In the genomic region with DNA sequence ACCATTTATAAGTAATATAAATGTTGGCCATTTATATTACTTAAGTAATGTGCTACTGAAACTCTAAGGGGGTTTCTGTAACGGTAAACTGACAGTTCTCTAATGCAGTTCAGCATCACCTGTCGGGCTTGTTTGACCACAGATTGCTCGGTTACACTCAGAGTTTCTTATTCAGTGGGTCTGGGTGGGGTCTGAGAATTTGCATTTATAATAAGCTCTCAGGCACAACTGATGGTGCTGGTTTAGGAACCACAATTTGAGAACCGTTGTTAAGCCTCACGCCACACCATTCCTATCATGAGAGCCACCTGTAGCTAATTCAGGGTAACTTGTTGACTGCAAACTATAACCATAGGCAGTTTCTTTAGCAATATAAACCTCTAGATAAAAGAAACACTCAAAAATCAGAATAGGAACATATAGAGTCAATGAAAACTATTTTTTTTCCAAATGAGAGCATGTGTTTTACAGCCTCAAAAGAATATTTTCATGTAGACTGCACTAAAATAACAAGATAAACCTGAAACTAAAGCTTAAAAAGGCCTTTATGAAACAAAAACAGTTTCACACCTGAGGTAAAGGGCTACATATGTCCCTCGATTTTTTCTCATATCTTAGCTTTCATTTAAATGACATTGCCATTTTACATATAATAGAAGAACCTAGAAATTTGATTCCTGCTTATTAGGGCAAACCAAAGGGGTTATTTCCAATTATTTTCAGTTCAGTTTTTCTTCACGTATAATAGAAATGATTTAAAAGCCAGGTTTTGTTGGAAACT, we compare ENCODE assay signal across 16 cellular contexts.
DNase-seq lines count a peak whose midpoint lies in the region; ATAC-seq, FAIRE-seq and TF ChIP-seq lines count a peak whose summit lies in the region.
"Had no signal": no experiment of that assay in that cellular context is flagged by ENCODE, and none has a peak within 500 bp of the region (broad histone marks: within the 10 kb centered on the region; RNA-seq: fewer than 3 reads in every experiment).

No MANE protein-coding gene starts in this region.

- H3K27me3 ChIP-seq in osteoblast (ENCODE audit: insufficient read depth, low read length), result no peaks in the 10 kb centered on the region
- H3K27me3 ChIP-seq: suprapubic skin had no signal

- H3K4me3 Mint-ChIP-seq in natural killer cell treated with Interleukin-12 subunit alpha and Interleukin-12 subunit beta and Interleukin-15 and Interleukin-18, amount 100 ng/mL, for 72 hours, result no peak overlapping the region
- H3K4me3 Mint-ChIP-seq: CD4-positive, alpha-beta memory T cell; dendritic cell treated with granulocyte-macrophage colony-stimulating factor and Interleukin-4, amounts not matched to agents 40 ng/mL and 50 ng/mL, for 4 days; neural crest cell had no signal

- TF ChIP-seq CTCF in GM12865 (IDR thresholded peaks at IDR 0.05; ENCODE audit: insufficient read depth, low read depth, low read length, missing control alignments) (no peak), HEK293 (tag by site-specific recombination; IDR thresholded peaks at IDR 0.05) (no peak), osteoblast (IDR thresholded peaks at IDR 0.05; ENCODE audit: extremely low read depth, low read depth, low read length) (no peak)

- H2AFZ ChIP-seq in osteoblast (ENCODE audit: low read length), result no peak overlapping the region

- H3K27ac Mint-ChIP-seq in natural killer cell treated with Interleukin-12 subunit alpha and Interleukin-12 subunit beta and Interleukin-15 and Interleukin-18, amount 100 ng/mL, for 72 hours, result no peak overlapping the region
- H3K27ac Mint-ChIP-seq: CD4-positive, alpha-beta memory T cell; dendritic cell treated with granulocyte-macrophage colony-stimulating factor and Interleukin-4, amounts not matched to agents 40 ng/mL and 50 ng/mL, for 4 days had no signal

- H3K27ac ChIP-seq in HEK293 (ENCODE audit: extremely low read depth, low read depth, low read length), result no peak overlapping the region
- no peak overlapping the region for H3K27ac ChIP-seq in osteoblast (ENCODE audit: low read depth, low read length)
- H3K27ac ChIP-seq: A549, suprapubic skin had no signal

- no peak overlapping the region for H3K4me2 ChIP-seq in osteoblast (ENCODE audit: insufficient read depth, low read length)
- H3K4me2 ChIP-seq: A549 had no signal

- no peaks in the 10 kb centered on the region for H3K9me3 ChIP-seq in HEK293 (ENCODE audit: control insufficient read depth, insufficient read depth, low read depth, low read length)
- no peaks in the 10 kb centered on the region for H3K9me3 ChIP-seq in osteoblast (ENCODE audit: low read depth, low read length)
- H3K9me3 ChIP-seq: A549, suprapubic skin had no signal

- H3K27me3 Mint-ChIP-seq in natural killer cell treated with Interleukin-12 subunit alpha and Interleukin-12 subunit beta and Interleukin-15 and Interleukin-18, amount 100 ng/mL, for 72 hours, result no peaks in the 10 kb centered on the region
- H3K27me3 Mint-ChIP-seq: CD4-positive, alpha-beta memory T cell; dendritic cell treated with granulocyte-macrophage colony-stimulating factor and Interleukin-4, amounts not matched to agents 40 ng/mL and 50 ng/mL, for 4 days had no signal

- peaks cover 8% of the 10 kb centered on the region for H3K9me3 Mint-ChIP-seq in natural killer cell treated with Interleukin-12 subunit alpha and Interleukin-12 subunit beta and Interleukin-15 and Interleukin-18, amount 100 ng/mL, for 72 hours
- H3K9me3 Mint-ChIP-seq: neural crest cell had no signal

- no peaks in the 10 kb centered on the region for H4K20me1 ChIP-seq in osteoblast (ENCODE audit: insufficient read depth, low read length)

- ATAC-seq in GM19351 (IDR thresholded peaks at IDR 0.05; ENCODE audit: unreplicated experiment) (peak; percentile 78), HG03280 (IDR thresholded peaks at IDR 0.05; ENCODE audit: unreplicated experiment) (peak; percentile 81)
- no peak for ATAC-seq in natural killer cell treated with Interleukin-12 subunit alpha and Interleukin-12 subunit beta and Interleukin-15 and Interleukin-18, amount 100 ng/mL, for 72 hours
- ATAC-seq: A549; activated CD4-positive, CD25-positive, alpha-beta regulatory T cell treated with anti-CD3 and anti-CD28 coated beads, Interleukin-2, amount 50 U/mL, for 24 hours had no signal

- H3K4me1 Mint-ChIP-seq in natural killer cell treated with Interleukin-12 subunit alpha and Interleukin-12 subunit beta and Interleukin-15 and Interleukin-18, amount 100 ng/mL, for 72 hours (ENCODE audit: low read depth in 2 of 2), result no peaks in the 10 kb centered on the region
- H3K4me1 Mint-ChIP-seq: CD4-positive, alpha-beta memory T cell; neural crest cell had no signal

- DNase-seq in GM12865 (ENCODE audit: low read depth) (peak; percentile 94), GM12891 (ENCODE audit: insufficient read length, low spot score) (no peak), osteoblast (ENCODE audit: insufficient read length, low spot score, missing footprints) (no peak)
- no peak for DNase-seq in natural killer cell treated with Interleukin-12 subunit alpha and Interleukin-12 subunit beta and Interleukin-15 and Interleukin-18, amount 100 ng/mL, for 72 hours (ENCODE audit: low spot score)
- DNase-seq in stimulated activated CD4-positive, alpha-beta T cell treated with anti-CD3 and anti-CD28 coated beads, Interleukin-4, amount 100 ng/mL, for 24 hours, result no peak
- DNase-seq: activated naive CD4-positive, alpha-beta T cell treated with Interleukin-2 at 50 U/mL for 16 hours; CD4-positive, alpha-beta memory T cell; DND-41 had no signal

- no peak for TF ChIP-seq POLR2A in GM12891 (IDR thresholded peaks at IDR 0.05; ENCODE audit: low read depth, low read length)

- no peaks in the 10 kb centered on the region for H3K4me1 ChIP-seq in HEK293 (ENCODE audit: control insufficient read depth, insufficient read depth, low read length)
- H3K4me1 ChIP-seq in osteoblast (ENCODE audit: insufficient read depth, low read length), result no peaks in the 10 kb centered on the region
- H3K4me1 ChIP-seq: A549, suprapubic skin had no signal

- no peak overlapping the region for H3K4me3 ChIP-seq in GM12865 (ENCODE audit: low read depth, low read length)
- no peak overlapping the region for H3K4me3 ChIP-seq in HEK293 (ENCODE audit: low read depth, low read length)
- no peak overlapping the region for H3K4me3 ChIP-seq in osteoblast (ENCODE audit: insufficient read depth, low read length)
- H3K4me3 ChIP-seq: A549, suprapubic skin had no signal

- POLR2A ChIA-PET in HEK293 (lab: Yijun Ruan, JAX), result no interaction called here

- FAIRE-seq in GM12891 (lab: Jason Lieb, UNC), result no peak
- FAIRE-seq: A549 had no signal

- no peaks in the 10 kb centered on the region for H3K36me3 Mint-ChIP-seq in natural killer cell treated with Interleukin-12 subunit alpha and Interleukin-12 subunit beta and Interleukin-15 and Interleukin-18, amount 100 ng/mL, for 72 hours
- H3K36me3 Mint-ChIP-seq: CD4-positive, alpha-beta memory T cell had no signal

- no peaks in the 10 kb centered on the region for H3K79me2 ChIP-seq in osteoblast (ENCODE audit: insufficient read depth, low read length)

- H3K36me3 ChIP-seq in HEK293 (ENCODE audit: control insufficient read depth in 2 of 2, insufficient read depth in 1 of 2, low read length in 2 of 2) (no peaks in the 10 kb centered on the region), osteoblast (ENCODE audit: insufficient read depth, low read length) (no peaks in the 10 kb centered on the region)
- H3K36me3 ChIP-seq: suprapubic skin had no signal

- CTCF ChIA-PET in HEK293 (lab: Yijun Ruan, JAX), result no interaction called here

TF ChIP-seq in HEK293, 187 proteins besides CTCF, POLR2A, EP300 and RAD21:
- TF ChIP-seq KLF7 (tag by site-specific recombination; IDR thresholded peaks at IDR 0.05; ENCODE audit: borderline replicate concordance) (no peak), SCRT2 (tag by site-specific recombination; IDR thresholded peaks at IDR 0.05) (peak; percentile 74)

TF ChIP-seq in GM12891, 5 proteins besides CTCF, POLR2A, EP300 and RAD21:
- TF ChIP-seq POLR2AphosphoS5 (IDR thresholded peaks at IDR 0.05; ENCODE audit: low read depth, low read length) (no peak), TAF1 (IDR thresholded peaks at IDR 0.05; ENCODE audit: low read depth, low read length) (no peak), PAX5 (IDR thresholded peaks at IDR 0.05; ENCODE audit: insufficient read depth, low read length, severe bottlenecking) (no peak), SPI1 (IDR thresholded peaks at IDR 0.05; ENCODE audit: low read depth, low read length) (no peak), POU2F2 (IDR thresholded peaks at IDR 0.05; ENCODE audit: low read depth, low read length) (no peak)

Comparison
In these comparisons a context has a peak if more than half of its experiments do, and no peak if none do; other contexts are left out.
1. ATAC-seq: peak in GM19351 (single experiment) and HG03280 (single experiment); none in natural killer cell treated with Interleukin-12 subunit alpha and Interleukin-12 subunit beta and Interleukin-15 and Interleukin-18, amount 100 ng/mL, for 72 hours (0 of 2).